26 cellular contexts compared by ENCODE assay signal in genomic region chr1:161771973-161772372, GRCh38. TPM values are rescaled to one million over a fixed set of nuclear protein-coding genes. Genes with fewer than 3 reads are reported as not detected.
DNase-seq lines count a peak whose midpoint lies in the region; ATAC-seq, FAIRE-seq and TF ChIP-seq lines count a peak whose summit lies in the region.
"Had no signal": no experiment of that assay in that cellular context is flagged by ENCODE, and none has a peak within 500 bp of the region (broad histone marks: within the 10 kb centered on the region; RNA-seq: fewer than 3 reads in every experiment).

No MANE protein-coding gene starts in this region.

- H3K27ac ChIP-seq in KMS-11 (peak overlapping the region; percentile 6; the same call in 1 of the 2 replicates), endothelial cell of umbilical vein (ENCODE audit: insufficient read depth, low read depth, low read length) (no peak overlapping the region), temporal lobe (ENCODE audit: low read depth, low read length) (peak overlapping the region; percentile 13)
- H3K27ac ChIP-seq: 22Rv1, RWPE1, SK-N-MC, thyroid gland, WERI-Rb-1 had no signal

- H3K27ac Mint-ChIP-seq in activated CD4-positive, alpha-beta T cell treated with anti-CD3 and anti-CD28 coated beads for 36 hours = no peak overlapping the region
- no peak overlapping the region for H3K27ac Mint-ChIP-seq in activated CD4-positive, alpha-beta T cell treated with anti-CD3 and anti-CD28 coated beads, Interleukin-2, amount 10 ng/mL, durations not matched to agents 7 days and 5 days
- H3K27ac Mint-ChIP-seq: activated naive CD8-positive, alpha-beta T cell; activated T-helper 1 cell treated with anti-CD3 and anti-CD28 coated beads, Interleukin-12 subunit alpha, Interleukin-12 subunit beta, Interleukin-2, Interleukin-4 antibody, amounts not matched to agents 30 ng/mL and 10 ng/mL and 1 ng/mL, durations not matched to agents 14 hours and 24 hours and 36 hours; H9; naive B cell; T-helper 2 cell treated with Interferon-gamma antibody and Interleukin-4, amounts not matched to agents 5 μg/mL and 100 μg/mL, for 36 hours had no signal

- H3K4me3 ChIP-seq in KMS-11 (IDR thresholded peaks at IDR 0.05; ENCODE audit: insufficient read depth, low read depth, low read length) (no peak overlapping the region), endothelial cell of umbilical vein (replicated peaks in 1 of 3; ENCODE audit: insufficient read depth in 1 of 3, low read depth in 1 of 3, low read length in 3 of 3) (no peak overlapping the region)
- H3K4me3 ChIP-seq: SK-N-MC, thyroid gland had no signal

- H3K4me2 ChIP-seq in KMS-11 (peak overlapping the region; percentile 23), endothelial cell of umbilical vein (ENCODE audit: insufficient read depth, low read length) (peak overlapping the region; percentile 11)

- no peaks in the 10 kb centered on the region for H3K9me3 ChIP-seq in endothelial cell of umbilical vein (replicated peaks; ENCODE audit: control insufficient read depth, insufficient read depth, low read length)
- H3K9me3 ChIP-seq: thyroid gland had no signal

- TF ChIP-seq CTCF in KMS-11 (conservative IDR thresholded peaks at IDR 0.05; ENCODE audit: low read depth, low read length) (no peak), endothelial cell of umbilical vein (IDR thresholded peaks at IDR 0.05; ENCODE audit: extremely low read depth in 1 of 2, insufficient read depth in 1 of 2, low read depth in 1 of 2, low read length in 2 of 2) (no peak)

- TF ChIP-seq POLR2A in endothelial cell of umbilical vein (IDR thresholded peaks at IDR 0.05; ENCODE audit: low read depth, low read length) = no peak

- H4K20me1 ChIP-seq in KMS-11 (ENCODE audit: insufficient read depth) (peaks cover 4% of the 10 kb centered on the region; the same call in 1 of the 2 replicates), endothelial cell of umbilical vein (replicated peaks; ENCODE audit: control insufficient read depth, extremely low read depth, insufficient read depth, low read length) (peaks cover 5% of the 10 kb centered on the region)

- intact Hi-C loops in activated CD4-positive, alpha-beta T cell treated with anti-CD3 and anti-CD28 coated beads for 36 hours (cut with DNase I, micrococcal nuclease) = loop anchor here in 1 of 2 experiments (5.0 kb wide), 1 partner anchor 1550 kb away; the partner anchor contains the start of gene NUF2
- intact Hi-C loops in endothelial cell of umbilical vein (cut with micrococcal nuclease) = no loop called here

- peak; percentile 27 for ATAC-seq in activated CD4-positive, alpha-beta T cell treated with anti-CD3 and anti-CD28 coated beads for 36 hours
- ATAC-seq: stimulated activated naive CD8-positive, alpha-beta T cell treated with anti-CD3 and anti-CD28 coated beads, Interleukin-15, Interleukin-2, amounts not matched to agents 100 U/mL and 50 U/mL, for 24 hours had no signal

- H3K4me3 Mint-ChIP-seq in activated CD4-positive, alpha-beta T cell treated with anti-CD3 and anti-CD28 coated beads for 36 hours = no peak overlapping the region
- H3K4me3 Mint-ChIP-seq in activated CD4-positive, alpha-beta T cell treated with anti-CD3 and anti-CD28 coated beads, Interleukin-2, amount 10 ng/mL, durations not matched to agents 7 days and 5 days = no peak overlapping the region
- H3K4me3 Mint-ChIP-seq: activated naive CD8-positive, alpha-beta T cell; activated T-helper 1 cell treated with anti-CD3 and anti-CD28 coated beads, Interleukin-12 subunit alpha, Interleukin-12 subunit beta, Interleukin-2, Interleukin-4 antibody, amounts not matched to agents 30 ng/mL and 10 ng/mL and 1 ng/mL, durations not matched to agents 14 hours and 24 hours and 36 hours; central memory CD8-positive, alpha-beta T cell; H9; naive B cell; T-helper 2 cell treated with Interferon-gamma antibody and Interleukin-4, amounts not matched to agents 5 μg/mL and 100 μg/mL, for 36 hours had no signal

- dilution Hi-C loops in endothelial cell of umbilical vein (cut with MboI; ENCODE audit: extremely low pct_ligation_motif_present, low sequenced_read_pairs) = no loop called here

- no peaks in the 10 kb centered on the region for H3K9me1 ChIP-seq in endothelial cell of umbilical vein (replicated peaks; ENCODE audit: control insufficient read depth, extremely low read depth, insufficient read depth, low read length)

- peaks cover 26% of the 10 kb centered on the region for H3K4me1 Mint-ChIP-seq in activated CD4-positive, alpha-beta T cell treated with anti-CD3 and anti-CD28 coated beads for 36 hours
- peaks cover 25% of the 10 kb centered on the region for H3K4me1 Mint-ChIP-seq in activated CD4-positive, alpha-beta T cell treated with anti-CD3 and anti-CD28 coated beads, Interleukin-2, amount 10 ng/mL, durations not matched to agents 7 days and 5 days

- no peak overlapping the region for H2AFZ ChIP-seq in KMS-11 (ENCODE audit: low read depth)
- no peak overlapping the region for H2AFZ ChIP-seq in endothelial cell of umbilical vein (ENCODE audit: low read depth, low read length)

- H3K4me1 ChIP-seq in KMS-11 (ENCODE audit: low read depth, poor library complexity, severe bottlenecking) = peaks cover 66% of the 10 kb centered on the region
- peaks cover 47% of the 10 kb centered on the region for H3K4me1 ChIP-seq in endothelial cell of umbilical vein (ENCODE audit: control insufficient read depth, extremely low read depth, insufficient read depth, low read length)

- H3K27me3 ChIP-seq in KMS-11 (ENCODE audit: insufficient read depth, low read depth) (no peaks in the 10 kb centered on the region), endothelial cell of umbilical vein (ENCODE audit: control insufficient read depth in 2 of 2, insufficient read depth in 2 of 2, low read length in 2 of 2) (no peaks in the 10 kb centered on the region)
- H3K27me3 ChIP-seq: thyroid gland had no signal

- POLR2A ChIA-PET in activated CD4-positive, alpha-beta T cell treated with anti-CD3 and anti-CD28 coated beads for 36 hours (lab: Charles Lee) = interaction anchor here (1.1 to 1.5 kb wide), 2 partner anchors 21 to 23 kb away, joined by 5 read pairs; partner anchors contain the start of gene DUSP12
- POLR2A ChIA-PET in activated CD4-positive, alpha-beta T cell treated with anti-CD3 and anti-CD28 coated beads, Interleukin-2, amount 10 ng/mL, durations not matched to agents 7 days and 5 days (lab: Charles Lee) = no interaction called here
- POLR2A ChIA-PET in endothelial cell of umbilical vein (lab: Charles Lee) = no interaction called here

- no peak for DNase-seq in activated CD4-positive, alpha-beta T cell treated with anti-CD3 and anti-CD28 coated beads for 36 hours
- no peak for DNase-seq in activated CD4-positive, alpha-beta T cell treated with anti-CD3 and anti-CD28 coated beads, Interleukin-2, amount 10 ng/mL, durations not matched to agents 7 days and 5 days
- DNase-seq in endothelial cell of umbilical vein (ENCODE audit: low read depth, low spot score) (no peak), C1 segment of cervical spinal cord (lab: John Stamatoyannopoulos, UW) (no peak), hepatic stellate cell (ENCODE audit: low spot score) (no peak), NCI-H82 treated with DMSO at 0.1 percent for 48 hours (lab: John Stamatoyannopoulos, UW; ENCODE audit: unreplicated experiment) (no peak)
- DNase-seq: COR-L47; DMS79; glutamatergic neuron; H9; naive B cell; NCI-H1092 treated with DMSO at 0.1 percent for 48 hours; NCI-H187 treated with DMSO at 0.1 percent for 48 hours; stimulated activated naive CD8-positive, alpha-beta T cell treated with anti-CD3 and anti-CD28 coated beads, Interleukin-15, Interleukin-2, amounts not matched to agents 100 U/mL and 50 U/mL, for 24 hours; thyroid gland; WERI-Rb-1 had no signal

- no peaks in the 10 kb centered on the region for H3K9me3 Mint-ChIP-seq in activated CD4-positive, alpha-beta T cell treated with anti-CD3 and anti-CD28 coated beads for 36 hours (ENCODE audit: low read depth)
- no peaks in the 10 kb centered on the region for H3K9me3 Mint-ChIP-seq in activated CD4-positive, alpha-beta T cell treated with anti-CD3 and anti-CD28 coated beads, Interleukin-2, amount 10 ng/mL, durations not matched to agents 7 days and 5 days
- H3K9me3 Mint-ChIP-seq: activated T-helper 1 cell treated with anti-CD3 and anti-CD28 coated beads, Interleukin-12 subunit alpha, Interleukin-12 subunit beta, Interleukin-2, Interleukin-4 antibody, amounts not matched to agents 30 ng/mL and 10 ng/mL and 1 ng/mL, durations not matched to agents 14 hours and 24 hours and 36 hours; central memory CD8-positive, alpha-beta T cell; H9; naive B cell; T-helper 2 cell treated with Interferon-gamma antibody and Interleukin-4, amounts not matched to agents 5 μg/mL and 100 μg/mL, for 36 hours had no signal

- FAIRE-seq in endothelial cell of umbilical vein (lab: Jason Lieb, UNC) = no peak
- FAIRE-seq: astrocyte had no signal

- H3K36me3 ChIP-seq in KMS-11 (ENCODE audit: insufficient read depth) (no peaks in the 10 kb centered on the region), endothelial cell of umbilical vein (ENCODE audit: control insufficient read depth in 2 of 2, extremely low read depth in 1 of 2, insufficient read depth in 2 of 2, low read length in 2 of 2) (no peaks in the 10 kb centered on the region)
- H3K36me3 ChIP-seq: thyroid gland, WERI-Rb-1 had no signal

- H3K9ac ChIP-seq in KMS-11 (no peak overlapping the region), endothelial cell of umbilical vein (replicated peaks; ENCODE audit: extremely low read depth, insufficient read depth, low read length) (no peak overlapping the region)

- H3K36me3 Mint-ChIP-seq in activated CD4-positive, alpha-beta T cell treated with anti-CD3 and anti-CD28 coated beads for 36 hours (ENCODE audit: low read depth) = peaks cover 7% of the 10 kb centered on the region
- H3K36me3 Mint-ChIP-seq in activated CD4-positive, alpha-beta T cell treated with anti-CD3 and anti-CD28 coated beads, Interleukin-2, amount 10 ng/mL, durations not matched to agents 7 days and 5 days (ENCODE audit: low read depth) = peaks cover 9% of the 10 kb centered on the region
- H3K36me3 Mint-ChIP-seq: naive B cell had no signal

- H3K27me3 Mint-ChIP-seq in activated CD4-positive, alpha-beta T cell treated with anti-CD3 and anti-CD28 coated beads for 36 hours = no peaks in the 10 kb centered on the region
- H3K27me3 Mint-ChIP-seq in activated CD4-positive, alpha-beta T cell treated with anti-CD3 and anti-CD28 coated beads, Interleukin-2, amount 10 ng/mL, durations not matched to agents 7 days and 5 days = no peaks in the 10 kb centered on the region
- H3K27me3 Mint-ChIP-seq: activated naive CD8-positive, alpha-beta T cell; central memory CD8-positive, alpha-beta T cell; naive B cell had no signal

- BruUV-seq in endothelial cell of umbilical vein (replicated peaks; lab: Mats Ljungman, UMichigan) = no TSS peak

- CTCF ChIA-PET in activated CD4-positive, alpha-beta T cell treated with anti-CD3 and anti-CD28 coated beads for 36 hours (lab: Charles Lee) = interaction anchor here (0.6 to 2.7 kb wide), 7 partner anchors 10 to 323 kb away, joined by 3 to 11 read pairs (median 7); partner anchors contain the start of gene DUSP12
- CTCF ChIA-PET in activated CD4-positive, alpha-beta T cell treated with anti-CD3 and anti-CD28 coated beads, Interleukin-2, amount 10 ng/mL, durations not matched to agents 7 days and 5 days (lab: Charles Lee) = interaction anchor here (0.7 to 1.3 kb wide), 6 partner anchors 10 to 266 kb away, joined by 3 to 4 read pairs (median 3); partner anchors contain the start of gene DUSP12
- CTCF ChIA-PET in endothelial cell of umbilical vein (lab: Charles Lee) = interaction anchor here (0.9 to 1.9 kb wide), 4 partner anchors 11 to 265 kb away, joined by 3 to 14 read pairs (median 8); no protein-coding TSS in a partner anchor

- H3K79me2 ChIP-seq in KMS-11 (ENCODE audit: insufficient read depth, low read depth) (peaks cover 98% of the 10 kb centered on the region), endothelial cell of umbilical vein (ENCODE audit: control insufficient read depth, insufficient read depth, low read length) (peaks cover 97% of the 10 kb centered on the region)

RNA-seq across cellular contexts. Expression of gene ATF6, which starts 5.9 kb away (rescaled TPM):
- 10 to 100 TPM; 23.7 to 31.9 TPM for total RNA-seq in activated CD4-positive, alpha-beta T cell treated with anti-CD3 and anti-CD28 coated beads for 36 hours
- total RNA-seq in activated CD4-positive, alpha-beta T cell treated with anti-CD3 and anti-CD28 coated beads, Interleukin-2, amount 10 ng/mL, durations not matched to agents 7 days and 5 days = 10 to 100 TPM; 22.9 to 28.0 TPM
- total RNA-seq in endothelial cell of umbilical vein = 38.8 and 40.3 TPM in 2 replicates
- polyA plus RNA-seq in endothelial cell of umbilical vein = 22.8 and 24.9 TPM in 2 replicates
- 29.4 and 29.6 TPM in 2 replicates for polyA plus RNA-seq in endothelial cell of umbilical vein (2011; cell fraction: cytosol; rRNA removed)
- 22.6 and 25.5 TPM in 2 replicates for polyA plus RNA-seq in endothelial cell of umbilical vein (2011; cell fraction: nucleus; rRNA removed)
- 22.0 and 30.2 TPM in 2 replicates for polyA plus RNA-seq in endothelial cell of umbilical vein (2012)
- 47.1 and 51.7 TPM in 2 replicates for polyA minus RNA-seq in endothelial cell of umbilical vein
- polyA minus RNA-seq in endothelial cell of umbilical vein (2011; cell fraction: cytosol; rRNA and poly(A)+ RNA removed) = 16.1 TPM
- 48.9 and 71.6 TPM in 2 replicates for polyA minus RNA-seq in endothelial cell of umbilical vein (2011; cell fraction: nucleus; rRNA and poly(A)+ RNA removed)
- total RNA-seq in temporal lobe = 23.4 TPM

RNA-seq across cellular contexts. Expression of gene DUSP12, which starts 22.4 kb away (rescaled TPM):
- 10 to 100 TPM; 28.0 to 28.1 TPM for total RNA-seq in activated CD4-positive, alpha-beta T cell treated with anti-CD3 and anti-CD28 coated beads for 36 hours
- total RNA-seq in activated CD4-positive, alpha-beta T cell treated with anti-CD3 and anti-CD28 coated beads, Interleukin-2, amount 10 ng/mL, durations not matched to agents 7 days and 5 days = 10 to 100 TPM; 21.6 TPM
- total RNA-seq in endothelial cell of umbilical vein = 26.8 and 28.3 TPM in 2 replicates
- polyA plus RNA-seq in endothelial cell of umbilical vein = 25.7 and 31.6 TPM in 2 replicates
- polyA plus RNA-seq in endothelial cell of umbilical vein (2011; cell fraction: cytosol; rRNA removed) = 35.8 and 36.6 TPM in 2 replicates
- 26.5 and 34.8 TPM in 2 replicates for polyA plus RNA-seq in endothelial cell of umbilical vein (2011; cell fraction: nucleus; rRNA removed)
- 20.4 and 29.2 TPM in 2 replicates for polyA plus RNA-seq in endothelial cell of umbilical vein (2012)
- polyA minus RNA-seq in endothelial cell of umbilical vein = 13.9 and 17.8 TPM in 2 replicates
- 26.5 TPM for polyA minus RNA-seq in endothelial cell of umbilical vein (2011; cell fraction: cytosol; rRNA and poly(A)+ RNA removed)
- polyA minus RNA-seq in endothelial cell of umbilical vein (2011; cell fraction: nucleus; rRNA and poly(A)+ RNA removed) = 18.2 and 20.1 TPM in 2 replicates
- 47.7 TPM for total RNA-seq in temporal lobe

RNA-seq across cellular contexts. Expression of gene FCRLB, which starts 50.6 kb away (rescaled TPM):
- not detected for total RNA-seq in activated CD4-positive, alpha-beta T cell treated with anti-CD3 and anti-CD28 coated beads for 36 hours
- total RNA-seq in activated CD4-positive, alpha-beta T cell treated with anti-CD3 and anti-CD28 coated beads, Interleukin-2, amount 10 ng/mL, durations not matched to agents 7 days and 5 days = under 1 TPM; 0.23 to 0.25 TPM
- total RNA-seq in endothelial cell of umbilical vein (0.62 and 0.90 TPM in 2 replicates), temporal lobe (0.74 TPM)
- 0.62 and 0.99 TPM in 2 replicates for polyA plus RNA-seq in endothelial cell of umbilical vein
- polyA plus RNA-seq in endothelial cell of umbilical vein (2011; cell fraction: cytosol; rRNA removed) = 0.52 and 0.56 TPM in 2 replicates
- polyA plus RNA-seq in endothelial cell of umbilical vein (2011; cell fraction: nucleus; rRNA removed) = 0.18 and 0.22 TPM in 2 replicates
- polyA plus RNA-seq in endothelial cell of umbilical vein (2012) = 1.1 and 1.5 TPM in 2 replicates
- polyA minus RNA-seq in endothelial cell of umbilical vein = 0.17 and 0.21 TPM in 2 replicates
- polyA minus RNA-seq in endothelial cell of umbilical vein (2011; cell fraction: cytosol; rRNA and poly(A)+ RNA removed) = not detected
- not detected in 2 replicates for polyA minus RNA-seq in endothelial cell of umbilical vein (2011; cell fraction: nucleus; rRNA and poly(A)+ RNA removed)
- total RNA-seq: activated T-helper 1 cell treated with anti-CD3 and anti-CD28 coated beads, Interleukin-12 subunit alpha, Interleukin-12 subunit beta, Interleukin-2, Interleukin-4 antibody, amounts not matched to agents 30 ng/mL and 10 ng/mL and 1 ng/mL, durations not matched to agents 14 hours and 24 hours and 36 hours; H9 had no signal
